ENCODE assay signal across 9 cellular contexts in the genomic region with DNA sequence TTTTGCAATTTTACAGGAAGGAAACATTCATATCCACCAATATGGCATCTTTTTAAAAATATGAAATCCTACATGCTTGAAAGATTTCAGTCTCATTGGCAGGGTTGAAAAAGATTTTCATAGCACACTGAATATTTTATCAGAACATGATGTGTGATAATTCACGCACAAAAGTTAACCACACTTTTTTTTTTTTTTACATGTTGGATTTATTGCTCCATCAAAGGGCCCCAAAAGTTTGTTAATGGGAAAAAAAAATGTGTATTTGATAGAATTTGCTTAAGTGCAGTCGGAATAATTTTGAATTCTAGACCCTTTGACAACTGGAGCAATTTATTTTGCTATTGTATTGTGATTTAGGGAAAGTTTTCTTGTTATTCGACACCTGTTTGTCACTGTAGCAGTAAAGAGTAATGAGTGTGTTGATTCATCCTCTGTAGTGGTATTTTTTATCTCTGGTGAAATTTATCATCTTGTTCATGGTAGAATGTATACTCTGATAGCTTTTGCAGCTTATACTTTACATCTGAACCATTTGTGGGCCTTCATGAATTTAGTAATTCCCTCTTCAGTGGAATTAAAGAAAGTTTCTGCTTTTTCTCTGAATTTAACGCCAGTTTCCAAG. TPM values are rescaled to one million over a fixed set of nuclear protein-coding genes. Genes with fewer than 3 reads are reported as not detected.
DNase-seq lines count a peak whose midpoint lies in the region; ATAC-seq and TF ChIP-seq lines count a peak whose summit lies in the region.
"Had no signal": no experiment of that assay in that cellular context is flagged by ENCODE, and none has a peak within 500 bp of the region (broad histone marks: within the 10 kb centered on the region; RNA-seq: fewer than 3 reads in every experiment).

No MANE protein-coding gene starts in this region.

- no peak overlapping the region for H4K8ac ChIP-seq in IMR-90 (ENCODE audit: low read depth in 2 of 2, low read length in 2 of 2)

- in situ Hi-C loops in IMR-90 (cut with MboI; ENCODE audit: low sequenced_read_pairs): no loop called here

- H3K27me3 ChIP-seq in IMR-90 (ENCODE audit: control insufficient read depth, insufficient read depth, low read length): no peaks in the 10 kb centered on the region

- H2AK5ac ChIP-seq in IMR-90 (ENCODE audit: low read depth, low read length): no peak overlapping the region

- peaks cover 18% of the 10 kb centered on the region; the same call in 1 of the 2 replicates for H4K20me1 ChIP-seq in IMR-90 (ENCODE audit: insufficient read depth, low read length)

- no peak overlapping the region for H3K18ac ChIP-seq in IMR-90 (ENCODE audit: low read depth, low read length)

- no peak overlapping the region for H2BK15ac ChIP-seq in IMR-90 (ENCODE audit: low read depth, low read length)

- H2BK120ac ChIP-seq in IMR-90 (ENCODE audit: low read depth, low read length): no peak overlapping the region

- no peak for TF ChIP-seq CTCF in AG10803 (conservative IDR thresholded peaks at IDR 0.05; ENCODE audit: low read length)
- no peak for TF ChIP-seq CTCF in IMR-90 (conservative IDR thresholded peaks at IDR 0.05; ENCODE audit: low read depth, low read length)
- TF ChIP-seq CTCF in chondrocyte (IDR thresholded peaks at IDR 0.05): no peak
- no peak for TF ChIP-seq CTCF in natural killer cell (IDR thresholded peaks at IDR 0.05)

- peaks cover 2% of the 10 kb centered on the region; the same call in 1 of the 2 replicates for H3K36me3 ChIP-seq in IMR-90 (ENCODE audit: control insufficient read depth, insufficient read depth, low read length)

- H3K27ac Mint-ChIP-seq in chondrocyte (ENCODE audit: unreplicated experiment): peak overlapping the region; percentile 69
- H3K27ac Mint-ChIP-seq in natural killer cell: no peak overlapping the region

- intact Hi-C loops in IMR-90 (cut with micrococcal nuclease) (loop anchor here (2.0 to 5.0 kb wide), 5 partner anchors 15 to 83 kb away; no protein-coding TSS in a partner anchor), natural killer cell (cut with micrococcal nuclease) (no loop called here)

- ATAC-seq in IMR-90 (ENCODE audit: low read depth): no peak
- ATAC-seq in natural killer cell: no peak
- ATAC-seq in HG03025 (IDR thresholded peaks at IDR 0.05; ENCODE audit: low FRiP score, unreplicated experiment): no peak

- CTCF ChIA-PET in IMR-90 (lab: Yijun Ruan, JAX): interaction anchor here (0.5 to 0.7 kb wide), 3 partner anchors 44 to 92 kb away, joined by 3 read pairs; no protein-coding TSS in a partner anchor

- no TSS peak for BruUV-seq in IMR-90 (replicated peaks; lab: Mats Ljungman, UMichigan)

- H2BK5ac ChIP-seq in IMR-90 (ENCODE audit: low read depth, low read length, poor library complexity, severe bottlenecking): peak overlapping the region; percentile 67

- DNase-seq in AG10803 (ENCODE audit: low read depth) (no peak), IMR-90 (no peak), chondrocyte (ENCODE audit: low spot score) (no peak), natural killer cell (no peak), cerebellar nuclear complex (lab: John Stamatoyannopoulos, UW) (no peak), NOMO-1 (lab: John Stamatoyannopoulos, UW; ENCODE audit: unreplicated experiment in 2 of 2) (no peak), DMS114 treated with DMSO at 0.1 percent for 48 hours (lab: John Stamatoyannopoulos, UW; ENCODE audit: unreplicated experiment) (no peak)
- DNase-seq: SIG-M5 had no signal

- peak overlapping the region; percentile 94; the same call in 1 of the 2 replicates for H3K23ac ChIP-seq in IMR-90 (ENCODE audit: low read depth, low read length)

- TF ChIP-seq POLR2A in IMR-90 (IDR thresholded peaks at IDR 0.05; ENCODE audit: low read depth, low read length): no peak

- H3K9me1 ChIP-seq in IMR-90 (ENCODE audit: insufficient read depth, low read length): peaks cover 6% of the 10 kb centered on the region

- H3K4me3 ChIP-seq in AG10803 (ENCODE audit: low read length) (peak overlapping the region; percentile 62), IMR-90 (ENCODE audit: insufficient read depth, low read depth, low read length) (peak overlapping the region; percentile 91)

- H3K36me3 Mint-ChIP-seq in chondrocyte (ENCODE audit: low read depth) (no peaks in the 10 kb centered on the region), natural killer cell (no peaks in the 10 kb centered on the region)

- H3K9me3 ChIP-seq in IMR-90 (ENCODE audit: control insufficient read depth, insufficient read depth, low read length): peaks cover 4% of the 10 kb centered on the region

- H3K9me3 Mint-ChIP-seq in chondrocyte (ENCODE audit: low read depth) (peaks cover 4% of the 10 kb centered on the region), natural killer cell (no peaks in the 10 kb centered on the region)

- dilution Hi-C loops in IMR-90 (cut with HindIII; ENCODE audit: low sequenced_read_pairs, unreplicated experiment): no loop called here

- H3K4ac ChIP-seq in IMR-90 (ENCODE audit: low read depth, low read length): no peak overlapping the region

- 0% methylated on average over 1 of the region's 4 CpGs; no CpG with 5 or more reads in 1 of the 2 experiments for WGBS in IMR-90 (ENCODE audit: extremely low coverage in 2 of 2, insufficient read length in 1 of 2), 2 experiments

- H3K9ac ChIP-seq in IMR-90 (ENCODE audit: low read depth, low read length): peak overlapping the region; percentile 94; the same call in 1 of the 2 replicates

- peak overlapping the region; percentile 75 for H3K4me3 Mint-ChIP-seq in chondrocyte (ENCODE audit: unreplicated experiment)
- peak overlapping the region; percentile 75 for H3K4me3 Mint-ChIP-seq in natural killer cell

- H3K4me2 ChIP-seq in IMR-90 (ENCODE audit: low read depth, low read length): peak overlapping the region; percentile 98

- POLR2A ChIA-PET in IMR-90 (lab: Charles Lee; ENCODE audit: unreplicated experiment): no interaction called here

- no peak overlapping the region for H2AK9ac ChIP-seq in IMR-90 (replicated peaks; ENCODE audit: low read depth, low read length, poor library complexity)

- H3K4me1 ChIP-seq in IMR-90 (ENCODE audit: control insufficient read depth, insufficient read depth, low read length): peaks cover 12% of the 10 kb centered on the region

- H2AFZ ChIP-seq in IMR-90 (replicated peaks; ENCODE audit: low read length, poor library complexity): no peak overlapping the region

- no peak overlapping the region for H3K14ac ChIP-seq in IMR-90 (replicated peaks; ENCODE audit: low read depth, low read length)

- peak overlapping the region; percentile 62; the same call in 1 of the 2 replicates for H3K56ac ChIP-seq in IMR-90 (ENCODE audit: extremely low read depth, insufficient read depth, low read length)

- no peak overlapping the region for H4K91ac ChIP-seq in IMR-90 (ENCODE audit: insufficient read depth, low read depth, low read length)

- no peak overlapping the region for H3K27ac ChIP-seq in IMR-90 (ENCODE audit: insufficient read depth, low read length)

- TF ChIP-seq RAD21 in IMR-90 (IDR thresholded peaks at IDR 0.05; ENCODE audit: low read length): no peak

- H3K79me1 ChIP-seq in IMR-90 (ENCODE audit: low read depth in 1 of 2, low read length in 2 of 2): peaks cover 14 to 42% of the 10 kb centered on the region in 2 experiments

- H2BK20ac ChIP-seq in IMR-90 (ENCODE audit: low read depth, low read length): no peak overlapping the region

- no peak overlapping the region for H4K5ac ChIP-seq in IMR-90 (ENCODE audit: low read depth, low read length)

- H3K4me1 Mint-ChIP-seq in chondrocyte (ENCODE audit: low read depth) (peaks cover 49% of the 10 kb centered on the region), natural killer cell (peaks cover 0 to 5% of the 10 kb centered on the region in 2 donors)

- H3K27me3 Mint-ChIP-seq in chondrocyte (ENCODE audit: low read depth) (no peaks in the 10 kb centered on the region), natural killer cell (ENCODE audit: low read depth in 2 of 2) (peaks cover 37 to 53% of the 10 kb centered on the region in 2 donors)

TF ChIP-seq in IMR-90, 13 proteins besides CTCF, POLR2A, EP300 and RAD21:
- TF ChIP-seq, protein P1, sequence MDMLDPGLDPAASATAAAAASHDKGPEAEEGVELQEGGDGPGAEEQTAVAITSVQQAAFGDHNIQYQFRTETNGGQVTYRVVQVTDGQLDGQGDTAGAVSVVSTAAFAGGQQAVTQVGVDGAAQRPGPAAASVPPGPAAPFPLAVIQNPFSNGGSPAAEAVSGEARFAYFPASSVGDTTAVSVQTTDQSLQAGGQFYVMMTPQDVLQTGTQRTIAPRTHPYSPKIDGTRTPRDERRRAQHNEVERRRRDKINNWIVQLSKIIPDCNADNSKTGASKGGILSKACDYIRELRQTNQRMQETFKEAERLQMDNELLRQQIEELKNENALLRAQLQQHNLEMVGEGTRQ (IDR thresholded peaks at IDR 0.05; ENCODE audit: low read depth, low read length): no peak
- TF ChIP-seq CEBPB (IDR thresholded peaks at IDR 0.05; ENCODE audit: low read depth, low read length): no peak
- TF ChIP-seq, protein P2, sequence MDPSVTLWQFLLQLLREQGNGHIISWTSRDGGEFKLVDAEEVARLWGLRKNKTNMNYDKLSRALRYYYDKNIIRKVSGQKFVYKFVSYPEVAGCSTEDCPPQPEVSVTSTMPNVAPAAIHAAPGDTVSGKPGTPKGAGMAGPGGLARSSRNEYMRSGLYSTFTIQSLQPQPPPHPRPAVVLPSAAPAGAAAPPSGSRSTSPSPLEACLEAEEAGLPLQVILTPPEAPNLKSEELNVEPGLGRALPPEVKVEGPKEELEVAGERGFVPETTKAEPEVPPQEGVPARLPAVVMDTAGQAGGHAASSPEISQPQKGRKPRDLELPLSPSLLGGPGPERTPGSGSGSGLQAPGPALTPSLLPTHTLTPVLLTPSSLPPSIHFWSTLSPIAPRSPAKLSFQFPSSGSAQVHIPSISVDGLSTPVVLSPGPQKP (IDR thresholded peaks at IDR 0.05; ENCODE audit: borderline replicate concordance, low read depth, low read length): no peak
- no peak for TF ChIP-seq MXI1 (IDR thresholded peaks at IDR 0.05; ENCODE audit: borderline replicate concordance, low read depth, low read length)
- no peak for TF ChIP-seq NFE2L2 (IDR thresholded peaks at IDR 0.05; ENCODE audit: low read depth, low read length)
- no peak for TF ChIP-seq RFX5 (IDR thresholded peaks at IDR 0.05; ENCODE audit: low read depth, low read length)
- no peak for TF ChIP-seq MAZ (IDR thresholded peaks at IDR 0.05; ENCODE audit: borderline replicate concordance, low read depth, low read length)
- TF ChIP-seq FOS (IDR thresholded peaks at IDR 0.05; ENCODE audit: low read depth, low read length): no peak
- TF ChIP-seq SMC3 (IDR thresholded peaks at IDR 0.05; ENCODE audit: low read depth, low read length): no peak
- no peak for TF ChIP-seq CHD1 (IDR thresholded peaks at IDR 0.05; ENCODE audit: low read depth, low read length)

RNA-seq across cellular contexts. Expression of a gene that starts 1.1 kb away (rescaled TPM):
- total RNA-seq in IMR-90 (2012; rRNA removed): 34.4 and 42.3 TPM in 2 replicates
- 11.6 and 14.0 TPM in 2 replicates for polyA plus RNA-seq in IMR-90 (2012; rRNA removed)
- 10.6 and 11.1 TPM in 2 replicates for polyA plus RNA-seq in IMR-90 (2012; cell fraction: cytosol; rRNA removed)
- polyA plus RNA-seq in IMR-90 (2012; cell fraction: nucleus; rRNA removed; ENCODE audit: low replicate concordance): 9.4 and 14.7 TPM in 2 replicates
- 36.4 to 61.0 TPM (median 39.6 TPM) in 3 replicates for total RNA-seq in chondrocyte
- not detected for total RNA-seq in natural killer cell

Comparison
In these comparisons a context has a peak if more than half of its experiments do, and no peak if none do; other contexts are left out.
1. RNA of a gene that starts 1.1 kb away (total RNA-seq): 34.4 to 42.3 TPM in IMR-90 and 36.4 to 61.0 TPM in chondrocyte; not detected in natural killer cell; every median in the first group is over 10 times any median in the second.